In genomic region chr10:96873756-96874467, GRCh38 we compare ENCODE assay signal across 18 cellular contexts. TPM values are rescaled to one million over a fixed set of nuclear protein-coding genes. Genes with fewer than 3 reads are reported as not detected.
DNase-seq lines count a peak whose midpoint lies in the region; ATAC-seq and TF ChIP-seq lines count a peak whose summit lies in the region.
"Had no signal": no experiment of that assay in that cellular context is flagged by ENCODE, and none has a peak within 500 bp of the region (broad histone marks: within the 10 kb centered on the region; RNA-seq: fewer than 3 reads in every experiment).

No MANE protein-coding gene starts in this region.

- no peaks in the 10 kb centered on the region for H3K9me2 ChIP-seq in MM.1S (replicated peaks; ENCODE audit: insufficient read depth, low read length)

- no peaks in the 10 kb centered on the region for H3K4me1 ChIP-seq in upper lobe of right lung
- no peaks in the 10 kb centered on the region for H3K4me1 ChIP-seq in MM.1S (ENCODE audit: low read length)
- H3K4me1 ChIP-seq: neural progenitor cell had no signal

- H3K27me3 ChIP-seq in upper lobe of right lung (no peaks in the 10 kb centered on the region), MM.1S (replicated peaks; ENCODE audit: insufficient read depth, low read length) (no peaks in the 10 kb centered on the region)
- H3K27me3 ChIP-seq: adrenal gland, esophagus muscularis mucosa, neural progenitor cell, sigmoid colon had no signal

- H3K4me2 ChIP-seq in MM.1S (ENCODE audit: low read depth, low read length), result no peak overlapping the region
- H3K4me2 ChIP-seq: neural progenitor cell had no signal

- H3K4me3 ChIP-seq in upper lobe of right lung (no peak overlapping the region), MM.1S (ENCODE audit: low read length) (no peak overlapping the region)
- H3K4me3 ChIP-seq: adrenal gland, esophagus muscularis mucosa, neural progenitor cell, sigmoid colon had no signal

- H3K9ac ChIP-seq in MM.1S (ENCODE audit: low read length), result no peak overlapping the region
- H3K9ac ChIP-seq: neural progenitor cell had no signal

- intact Hi-C loops in upper lobe of right lung (cut with DNase I), result no loop called here

- peaks cover 13% of the 10 kb centered on the region; the same call in 1 of the 2 replicates for H4K20me1 ChIP-seq in MM.1S (ENCODE audit: insufficient read depth, low read length)

- ATAC-seq in upper lobe of right lung (no peak), HG02763 (IDR thresholded peaks at IDR 0.05; ENCODE audit: unreplicated experiment) (no peak)

- H3K79me2 ChIP-seq in MM.1S (ENCODE audit: low read length), result peaks cover 91% of the 10 kb centered on the region

- peak; percentile 71 for DNase-seq in Ammon's horn (ENCODE audit: low spot score)
- peak; percentile 12 for DNase-seq in RPMI7951 (ENCODE audit: low read depth)
- DNase-seq in epidermal melanocyte (ENCODE audit: insufficient read length, low spot score), result peak; percentile 58
- peak; percentile 92 for DNase-seq in pons (ENCODE audit: low spot score)
- DNase-seq in upper lobe of right lung, result no peak
- DNase-seq in MM.1S, result no peak
- DNase-seq: activated CD4-positive, alpha-beta T cell treated with anti-CD3 and anti-CD28 coated beads for 1 hour; adrenal gland; HCEC 1CT; Kasumi-1; NCI-H1694; NCI-H2171; NCI-H524; RPMI8226; sigmoid colon had no signal

- H3K9me3 ChIP-seq in upper lobe of right lung (no peaks in the 10 kb centered on the region), MM.1S (replicated peaks; ENCODE audit: insufficient read depth, low read length) (no peaks in the 10 kb centered on the region)
- H3K9me3 ChIP-seq: adrenal gland, esophagus muscularis mucosa, sigmoid colon had no signal

- no peaks in the 10 kb centered on the region for H3K36me3 ChIP-seq in upper lobe of right lung
- H3K36me3 ChIP-seq in MM.1S (replicated peaks; ENCODE audit: insufficient read depth, low read length), result no peaks in the 10 kb centered on the region
- H3K36me3 ChIP-seq: adrenal gland, neural progenitor cell, sigmoid colon had no signal

- H2AFZ ChIP-seq in MM.1S (ENCODE audit: low read length), result no peak overlapping the region
- H2AFZ ChIP-seq: neural progenitor cell had no signal

- H3K27ac ChIP-seq in upper lobe of right lung (no peak overlapping the region), MM.1S (ENCODE audit: low read length) (no peak overlapping the region)
- H3K27ac ChIP-seq: adrenal gland, esophagus muscularis mucosa, neural progenitor cell, sigmoid colon had no signal

- TF ChIP-seq CTCF in upper lobe of right lung (IDR thresholded peaks at IDR 0.05) (no peak), MM.1S (IDR thresholded peaks at IDR 0.05; ENCODE audit: low read length) (no peak)

- H3F3A ChIP-seq in MM.1S (ENCODE audit: insufficient read depth, low read length), result no peaks in the 10 kb centered on the region

RNA-seq across cellular contexts. Expression of gene LCOR, which starts 41.8 kb away (rescaled TPM):
- total RNA-seq in RPMI7951 (2014; rRNA removed; shearing (Covaris generic)), result 7.4 and 13.0 TPM in 2 replicates
- total RNA-seq in upper lobe of right lung, result 39.5 TPM

Comparison
In these comparisons a context has a peak if more than half of its experiments do, and no peak if none do; other contexts are left out.
1. DNase-seq: peak in Ammon's horn (single experiment), RPMI7951 (single experiment), epidermal melanocyte (single experiment) and pons (single experiment); none in upper lobe of right lung (single experiment) and MM.1S (single experiment).